8 cellular contexts compared by ENCODE assay signal in the genomic region with DNA sequence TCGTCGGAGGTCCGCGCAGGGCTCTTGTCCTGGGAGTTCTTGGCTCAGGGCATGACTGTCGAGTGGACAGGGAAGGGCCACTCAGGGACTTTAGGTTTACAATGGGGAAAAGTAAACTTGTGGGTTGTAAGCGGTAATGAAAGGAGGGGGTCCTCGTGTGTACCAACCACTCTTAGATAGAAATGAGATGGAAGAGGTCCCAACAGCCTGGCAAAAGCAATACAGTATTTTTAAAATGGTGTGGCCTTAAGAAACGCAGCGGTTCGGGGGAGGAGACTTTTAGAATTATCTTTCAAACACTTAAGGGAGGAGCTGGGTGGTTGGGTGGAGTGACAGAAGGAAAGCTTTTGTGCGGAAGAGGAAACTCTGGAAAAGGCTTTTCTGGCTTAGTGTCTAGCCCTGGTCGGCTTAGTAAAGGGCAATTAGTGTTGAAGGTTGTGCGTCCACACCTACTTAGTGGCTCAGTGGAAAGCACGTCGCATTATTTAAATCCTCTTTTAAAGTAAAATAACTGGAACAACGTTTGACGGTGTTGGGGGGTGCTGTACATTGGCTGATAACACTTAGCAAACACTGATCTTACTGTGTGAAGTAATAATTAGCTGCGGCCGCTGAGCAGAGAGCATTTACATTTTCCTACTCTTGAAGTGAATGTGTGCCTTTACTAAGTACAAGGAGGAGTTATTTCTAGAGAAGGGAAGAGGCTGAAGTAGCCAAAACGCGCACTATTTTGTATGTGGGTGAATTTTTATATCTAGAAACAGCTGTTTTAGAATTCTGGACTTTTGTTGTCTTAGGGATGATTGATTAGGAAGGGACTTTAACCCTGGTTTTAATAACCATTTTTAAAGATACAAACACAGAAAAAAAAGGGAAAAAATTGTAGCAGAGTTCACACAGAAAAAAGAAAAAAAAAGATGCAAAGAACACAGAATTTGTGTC. TPM values are rescaled to one million over a fixed set of nuclear protein-coding genes. Genes with fewer than 3 reads are reported as not detected.
A peak's percentile ranks its signal among the peaks of the same experiment; 100 is the strongest.
DNase-seq lines count a peak whose midpoint lies in the region; ATAC-seq and TF ChIP-seq lines count a peak whose summit lies in the region.

No MANE protein-coding gene starts in this region.

- H4K20me1 ChIP-seq in HCT116 (ENCODE audit: insufficient read depth) (no peaks in the 10 kb centered on the region), hepatocyte (ENCODE audit: insufficient read depth, poor library complexity, severe bottlenecking) (peaks cover 48% of the 10 kb centered on the region)

- WGBS in hepatocyte (ENCODE audit: low lambda C conversion rate, missing lambda C conversion rate): under 1% methylated on average over 21 of the region's 21 CpGs

- RAD21 ChIA-PET in HCT116 (lab: Charles Lee; ENCODE audit: low non-redundant PET in 1 of 2, low total read pairs in 2 of 2, uncharacterized antibody in 2 of 2, unreplicated experiment in 2 of 2): interaction anchor here in 1 of 2 experiments (1.2 kb wide), 1 partner anchor 38 kb away, joined by 4 read pairs; no protein-coding TSS in a partner anchor

- in situ Hi-C loops in astrocyte of the cerebellum (cut with HindIII; ENCODE audit: low sequenced_read_pairs): no loop called here

- peaks cover 22 to 23% of the 10 kb centered on the region in 2 experiments for H3K4me1 ChIP-seq in HCT116 (ENCODE audit: control insufficient read depth in 1 of 2, insufficient read depth in 2 of 2, low read length in 2 of 2)
- H3K4me1 ChIP-seq in hepatocyte (ENCODE audit: insufficient read depth): peaks cover 36% of the 10 kb centered on the region

- CTCF ChIA-PET in HCT116 (lab: Charles Lee): interaction anchor here (2.1 kb wide), 1 partner anchor 38 kb away, joined by 6 read pairs; no protein-coding TSS in a partner anchor

- H3K27ac ChIP-seq in HCT116 (ENCODE audit: low read depth, low read length) (peak overlapping the region; percentile 91), SK-N-MC (peak overlapping the region; percentile 89), hepatocyte (peak overlapping the region; percentile 100)

- peak overlapping the region; percentile 88 for H3K4me2 ChIP-seq in HCT116 (ENCODE audit: low read length)
- peak overlapping the region; percentile 82 for H3K4me2 ChIP-seq in hepatocyte

- TF ChIP-seq RAD21 in HCT116 (IDR thresholded peaks at IDR 0.05; ENCODE audit: low read depth): no peak

- H3K9me2 ChIP-seq in HCT116 (ENCODE audit: insufficient read depth) (no peaks in the 10 kb centered on the region), hepatocyte (replicated peaks; ENCODE audit: insufficient read depth) (no peaks in the 10 kb centered on the region)

- intact Hi-C loops in HCT116 (cut with micrococcal nuclease) (loop anchor here (1.0 to 5.0 kb wide), 2 partner anchors 37 to 48 kb away; no protein-coding TSS in a partner anchor), sciatic nerve (cut with DNase I) (no loop called here)

- peak; percentile 62 for ATAC-seq in HCT116
- ATAC-seq in sciatic nerve: peak; percentile 86

- POLR2A ChIA-PET in HCT116 (lab: Charles Lee): interaction anchor here (0.7 to 2.3 kb wide), 19 partner anchors 9 to 305 kb away, joined by 3 to 12 read pairs (median 4); a partner anchor contains a TSS

- BruUV-seq in HCT116 (replicated peaks; lab: Mats Ljungman, UMichigan): no TSS peak

- H3K27me3 ChIP-seq in HCT116 (ENCODE audit: insufficient read depth, low read length) (no peaks in the 10 kb centered on the region), MG63 (no peaks in the 10 kb centered on the region), hepatocyte (no peaks in the 10 kb centered on the region)

- TF ChIP-seq POLR2A in HCT116 (IDR thresholded peaks at IDR 0.05; ENCODE audit: borderline replicate concordance, extremely low read depth, insufficient read depth, insufficient read length): no peak

- no peaks in the 10 kb centered on the region for H3K9me3 ChIP-seq in HCT116 (ENCODE audit: control insufficient read depth in 1 of 2, insufficient read depth in 1 of 2, low read depth in 1 of 2, low read length in 2 of 2)
- H3K9me3 ChIP-seq in MG63: no peaks in the 10 kb centered on the region
- H3K9me3 ChIP-seq in SK-N-MC (ENCODE audit: low read depth, low read length): no peaks in the 10 kb centered on the region
- H3K9me3 ChIP-seq in hepatocyte (ENCODE audit: low read depth): no peaks in the 10 kb centered on the region

- H2AFZ ChIP-seq in HCT116 (ENCODE audit: low read depth, low read length, poor library complexity, severe bottlenecking): no peak overlapping the region
- H2AFZ ChIP-seq in hepatocyte: no peak overlapping the region

- TF ChIP-seq CTCF in HCT116 (IDR thresholded peaks at IDR 0.05 in 2 of 3, conservative IDR thresholded peaks at IDR 0.05 in 1 of 3; ENCODE audit: borderline replicate concordance in 1 of 3, insufficient read depth in 1 of 3, low read depth in 2 of 3, low read length in 2 of 3) (no peak), astrocyte of the cerebellum (IDR thresholded peaks at IDR 0.05; ENCODE audit: low read depth, low read length, missing control alignments) (no peak), hepatocyte (IDR thresholded peaks at IDR 0.05; ENCODE audit: poor library complexity) (no peak)

- H3K4me3 ChIP-seq in HCT116 (replicated peaks in 1 of 2; ENCODE audit: low read depth in 1 of 2, low read length in 2 of 2): peak overlapping the region; percentile 87 to 99
- H3K4me3 ChIP-seq in MG63: peak overlapping the region; percentile 96
- H3K4me3 ChIP-seq in SK-N-MC: peak overlapping the region; percentile 94
- H3K4me3 ChIP-seq in astrocyte of the cerebellum (ENCODE audit: low read depth, low read length): peak overlapping the region; percentile 84
- H3K4me3 ChIP-seq in hepatocyte: peak overlapping the region; percentile 78

- DNase-seq in NCI-H2081 (lab: John Stamatoyannopoulos, UW): peak; percentile 12 to 35
- no peak for DNase-seq in NCI-H2081 treated with DMSO at 0.1 percent for 48 hours (lab: John Stamatoyannopoulos, UW)
- peak; percentile 24 for DNase-seq in HCT116 (ENCODE audit: low read depth, low spot score)
- DNase-seq in MG63: peak; percentile 66
- DNase-seq in SK-N-MC (ENCODE audit: low read depth, low spot score): no peak
- peak; percentile 74 for DNase-seq in astrocyte of the cerebellum (ENCODE audit: low read depth)
- DNase-seq in hepatocyte (ENCODE audit: low spot score): peak; percentile 89
- peak; percentile 73 for DNase-seq in sciatic nerve (ENCODE audit: low spot score)

- peaks cover 58% of the 10 kb centered on the region for H3K79me2 ChIP-seq in HCT116 (ENCODE audit: insufficient read depth, low read length)
- H3K79me2 ChIP-seq in hepatocyte: peaks cover 56% of the 10 kb centered on the region

- H3K9ac ChIP-seq in HCT116 (ENCODE audit: low read length) (peak overlapping the region; percentile 95), SK-N-MC (ENCODE audit: insufficient read length) (peak overlapping the region; percentile 96)

- no peaks in the 10 kb centered on the region; a peak in 1 of 4 replicates for H3K36me3 ChIP-seq in HCT116 (ENCODE audit: control insufficient read depth in 1 of 2, insufficient read depth in 2 of 2, low read length in 2 of 2)
- H3K36me3 ChIP-seq in MG63: peaks cover 8% of the 10 kb centered on the region
- peaks cover 17% of the 10 kb centered on the region for H3K36me3 ChIP-seq in SK-N-MC (ENCODE audit: insufficient read depth, low read length)
- no peaks in the 10 kb centered on the region for H3K36me3 ChIP-seq in hepatocyte (replicated peaks; ENCODE audit: insufficient read depth, low read depth)

TF ChIP-seq in HCT116, 20 proteins besides CTCF, POLR2A, EP300 and RAD21:
- TF ChIP-seq POLR2AphosphoS5 (IDR thresholded peaks at IDR 0.05; ENCODE audit: low read depth, low read length) (peak; percentile 38; the same call in 1 of the 2 replicates), YY1 (IDR thresholded peaks at IDR 0.05; ENCODE audit: extremely low read depth, insufficient replicate concordance, low read depth, low read length) (no peak)

RNA-seq across cellular contexts. Expression of a gene that starts 1.0 kb away (rescaled TPM):
- total RNA-seq in HCT116 (2021; ENCODE audit: unreplicated experiment) (88.0 TPM), hepatocyte (179 and 214 TPM in 2 replicates), sciatic nerve (396 TPM)
- polyA plus RNA-seq in HCT116 (2012): 68.8 and 74.3 TPM in 2 replicates
- total RNA-seq in MG63 (2014; rRNA removed; shearing (Covaris generic); ENCODE audit: low replicate concordance): 46.4 and 76.4 TPM in 2 replicates
- polyA plus RNA-seq in hepatocyte: 161 and 206 TPM in 2 replicates

Comparison
In these comparisons a context has a peak if more than half of its experiments do, and no peak if none do; other contexts are left out.
1. DNase-seq: peak in NCI-H2081 (2 of 2), HCT116 (single experiment), MG63 (single experiment), astrocyte of the cerebellum (single experiment), hepatocyte (single experiment) and sciatic nerve (single experiment); none in NCI-H2081 treated with DMSO at 0.1 percent for 48 hours (single experiment) and SK-N-MC (single experiment).
2. Peak in every context shown above with its lines, with median percentiles within 50 percentile points of each other: H3K27ac ChIP-seq and H3K4me3 ChIP-seq.